ENCODE assay signal across 25 cellular contexts in genomic region chr12:85625467-85625866, GRCh38.
"Had no signal": no experiment of that assay in that cellular context is flagged by ENCODE, and none has a peak within 500 bp of the region (broad histone marks: within the 10 kb centered on the region; RNA-seq: fewer than 3 reads in every experiment).

No MANE protein-coding gene starts in this region.

- H3K27me3 Mint-ChIP-seq: activated CD4-positive, alpha-beta memory T cell treated with anti-CD3 and anti-CD28 coated beads for 36 hours; activated CD4-positive, alpha-beta T cell treated with anti-CD3 and anti-CD28 coated beads, Interleukin-2, amount 10 ng/mL, durations not matched to agents 24 days and 14 days; activated T-cell treated with anti-CD3 and anti-CD28 coated beads, Interleukin-2, amount 50 U/mL, for 24 hours; activated T-helper 17 cell treated with anti-CD3 and anti-CD28 coated beads, Interleukin-2, amount 50 U/mL, for 72 hours; central memory CD8-positive, alpha-beta T cell; stimulated activated naive B cell treated with anti-CD40 and anti-IgM and Interleukin-4, amounts not matched to agents 10 μg/mL and 1 μg/mL and 100 μg/mL, for 72 hours had no signal

- ATAC-seq: activated T-helper 17 cell treated with anti-CD3 and anti-CD28 coated beads, Interleukin-2, amount 50 U/mL, for 72 hours; left lung; psoas muscle; stimulated activated naive B cell treated with anti-CD40 and anti-IgM and Interleukin-4, amounts not matched to agents 10 μg/mL and 1 μg/mL and 100 μg/mL, for 72 hours had no signal

- H3K36me3 Mint-ChIP-seq: activated CD4-positive, alpha-beta memory T cell treated with anti-CD3 and anti-CD28 coated beads for 36 hours; stimulated activated naive B cell treated with anti-CD40 and anti-IgM and Interleukin-4, amounts not matched to agents 10 μg/mL and 1 μg/mL and 100 μg/mL, for 72 hours had no signal

- H3K27me3 ChIP-seq: left lung, pancreas, stomach, thyroid gland, upper lobe of left lung, vagina had no signal

- H3K4me3 Mint-ChIP-seq: activated CD4-positive, alpha-beta memory T cell treated with anti-CD3 and anti-CD28 coated beads for 36 hours; activated CD4-positive, alpha-beta T cell treated with anti-CD3 and anti-CD28 coated beads, Interleukin-2, amount 10 ng/mL, durations not matched to agents 24 days and 14 days; activated T-cell treated with anti-CD3 and anti-CD28 coated beads, Interleukin-2, amount 50 U/mL, for 24 hours; activated T-helper 17 cell treated with anti-CD3 and anti-CD28 coated beads, Interleukin-2, amount 50 U/mL, for 72 hours; central memory CD8-positive, alpha-beta T cell; stimulated activated naive B cell treated with anti-CD40 and anti-IgM and Interleukin-4, amounts not matched to agents 10 μg/mL and 1 μg/mL and 100 μg/mL, for 72 hours had no signal

- H3K36me3 ChIP-seq: left lung, pancreas, stomach, thyroid gland, upper lobe of left lung, vagina had no signal

- FAIRE-seq: bronchial epithelial cell, colon, frontal cortex, pancreas had no signal

- H3K4me1 ChIP-seq: left lung, pancreas, psoas muscle, stomach, thyroid gland, upper lobe of left lung, vagina had no signal

- DNase-seq: activated CD4-positive, alpha-beta memory T cell treated with anti-CD3 and anti-CD28 coated beads for 36 hours; activated CD4-positive, alpha-beta T cell treated with anti-CD3 and anti-CD28 coated beads, Interleukin-2, amount 10 ng/mL, durations not matched to agents 24 days and 14 days; activated CD4-positive, CD25-positive, alpha-beta regulatory T cell treated with anti-CD3 and anti-CD28 coated beads, Interleukin-2, amount 50 U/mL, for 72 hours; activated CD8-positive, alpha-beta memory T cell treated with anti-CD3 and anti-CD28 coated beads, Interleukin-2, amount 50 U/mL, for 48 hours; activated gamma-delta T cell treated with Interleukin-2 at 50 U/mL for 16 hours; activated naive CD4-positive, alpha-beta T cell treated with anti-CD3 and anti-CD28 coated beads, Interleukin-2, amount 50 U/mL, for 16 hours; activated T-cell treated with anti-CD3 and anti-CD28 coated beads, Interleukin-2, amount 50 U/mL, for 24 hours; amygdala; effector CD4-positive, alpha-beta T cell; left lung; pancreas; psoas muscle; stimulated activated CD4-positive, alpha-beta T cell treated with anti-CD3 and anti-CD28 coated beads, Interleukin-15, amount 100 ng/mL, for 24 hours; stimulated activated CD4-positive, alpha-beta T cell treated with anti-CD3 and anti-CD28 coated beads, Interleukin-2, amount 100 ng/mL, for 24 hours; stimulated activated naive B cell treated with anti-CD40 and anti-IgM and Interleukin-4, amounts not matched to agents 10 μg/mL and 1 μg/mL and 100 μg/mL, for 72 hours; stomach; T-helper 2 cell; thyroid gland; upper lobe of left lung had no signal

- H3K27ac Mint-ChIP-seq: activated CD4-positive, alpha-beta memory T cell treated with anti-CD3 and anti-CD28 coated beads for 36 hours; activated CD4-positive, alpha-beta T cell treated with anti-CD3 and anti-CD28 coated beads, Interleukin-2, amount 10 ng/mL, durations not matched to agents 24 days and 14 days; activated T-cell treated with anti-CD3 and anti-CD28 coated beads, Interleukin-2, amount 50 U/mL, for 24 hours; activated T-helper 17 cell treated with anti-CD3 and anti-CD28 coated beads, Interleukin-2, amount 50 U/mL, for 72 hours; stimulated activated naive B cell treated with anti-CD40 and anti-IgM and Interleukin-4, amounts not matched to agents 10 μg/mL and 1 μg/mL and 100 μg/mL, for 72 hours had no signal

- H3K27ac ChIP-seq: left lung, pancreas, psoas muscle, stomach, thyroid gland, upper lobe of left lung, vagina had no signal

- H3K9me3 ChIP-seq: left lung, pancreas, psoas muscle, stomach, thyroid gland, upper lobe of left lung, vagina had no signal

- H3K4me1 Mint-ChIP-seq: activated CD4-positive, alpha-beta T cell treated with anti-CD3 and anti-CD28 coated beads, Interleukin-2, amount 10 ng/mL, durations not matched to agents 24 days and 14 days; activated T-helper 17 cell treated with anti-CD3 and anti-CD28 coated beads, Interleukin-2, amount 50 U/mL, for 72 hours; central memory CD8-positive, alpha-beta T cell; stimulated activated naive B cell treated with anti-CD40 and anti-IgM and Interleukin-4, amounts not matched to agents 10 μg/mL and 1 μg/mL and 100 μg/mL, for 72 hours had no signal

- H3K4me3 ChIP-seq: left lung, pancreas, psoas muscle, stomach, thyroid gland, upper lobe of left lung, vagina had no signal
